In genomic region chr9:96651626-96652025, GRCh38 we compare ENCODE assay signal across 9 cellular contexts. TPM values are rescaled to one million over a fixed set of nuclear protein-coding genes. Genes with fewer than 3 reads are reported as not detected.
A peak's percentile ranks its signal among the peaks of the same experiment; 100 is the strongest.
DNase-seq lines count a peak whose midpoint lies in the region; ATAC-seq and TF ChIP-seq lines count a peak whose summit lies in the region.
"Had no signal": no experiment of that assay in that cellular context is flagged by ENCODE, and none has a peak within 500 bp of the region (broad histone marks: within the 10 kb centered on the region; RNA-seq: fewer than 3 reads in every experiment).

No MANE protein-coding gene starts in this region.

- TF ChIP-seq CTCF in colonic mucosa (IDR thresholded peaks at IDR 0.05) (peak; percentile 23), spleen (IDR thresholded peaks at IDR 0.05 in 8 of 11, conservative IDR thresholded peaks at IDR 0.05 in 3 of 11) (peak in 6 of 11 experiments; percentile 7 to 45 (median 16))

- intact Hi-C loops in colonic mucosa (cut with DNase I) (loop anchor here (5.0 kb wide), 1 partner anchor 209 kb away; no protein-coding TSS in a partner anchor), spleen (cut with DNase I; ENCODE audit: low total_unique reads) (loop anchor here (5.0 kb wide), 1 partner anchor 324 kb away; no protein-coding TSS in a partner anchor)

- H3K36me3 ChIP-seq in colonic mucosa (no peaks in the 10 kb centered on the region), spleen (peaks cover 0 to 58% (median 35%) of the 10 kb centered on the region in 6 donors)

- no peaks in the 10 kb centered on the region for H3K4me1 ChIP-seq in colonic mucosa
- H3K4me1 ChIP-seq in spleen: peaks cover 0 to 28% (median 18%) of the 10 kb centered on the region in 6 donors

- DNase-seq in SHP77 (lab: John Stamatoyannopoulos, UW) (peak; percentile 8 to 19), SHP77 treated with DMSO at 0.1 percent for 48 hours (lab: John Stamatoyannopoulos, UW) (no peak), NCI-H226 (peak; percentile 6), colonic mucosa (no peak), spleen (no peak)
- DNase-seq: DMS79 treated with DMSO at 0.1 percent for 48 hours had no signal

- TF ChIP-seq POLR2A in spleen (IDR thresholded peaks at IDR 0.05): no peak

- no peaks in the 10 kb centered on the region for H3K9me3 ChIP-seq in colonic mucosa
- H3K9me3 ChIP-seq in spleen: no peaks in the 10 kb centered on the region

- ATAC-seq in HG02678 (IDR thresholded peaks at IDR 0.05; ENCODE audit: unreplicated experiment) (no peak), HG02588 (IDR thresholded peaks at IDR 0.05; ENCODE audit: unreplicated experiment) (no peak), HG03439 (IDR thresholded peaks at IDR 0.05; ENCODE audit: unreplicated experiment) (no peak)

- H3K27me3 ChIP-seq in colonic mucosa: no peaks in the 10 kb centered on the region
- no peaks in the 10 kb centered on the region for H3K27me3 ChIP-seq in spleen (replicated peaks in 1 of 7)

- no peak overlapping the region for H3K9ac ChIP-seq in colonic mucosa (ENCODE audit: low read depth in 2 of 2, low read length in 2 of 2)

- H3K27ac ChIP-seq in colonic mucosa: no peak overlapping the region
- no peak overlapping the region for H3K27ac ChIP-seq in spleen

- no peak overlapping the region for H3K4me3 ChIP-seq in colonic mucosa
- no peak overlapping the region for H3K4me3 ChIP-seq in spleen

RNA-seq across cellular contexts. Expression of gene PRXL2C, which starts 3.5 kb away (rescaled TPM):
- total RNA-seq in colonic mucosa (1 to 10 TPM; 2.6 to 6.6 TPM), spleen (10 to 100 TPM; 13.9 to 20.1 (median 15.6) TPM)
- polyA plus RNA-seq in spleen: 1 to 10 TPM; 5.4 to 9.1 (median 6.5) TPM

RNA-seq across cellular contexts. Expression of gene CDC14B, which starts 32.0 kb away (rescaled TPM):
- total RNA-seq in colonic mucosa (10 to 100 TPM; 12.7 to 17.3 TPM), spleen (1 to 10 TPM; 4.6 to 10.0 (median 6.8) TPM)
- polyA plus RNA-seq in spleen: 1 to 10 TPM; 1.3 to 2.3 (median 1.3) TPM

Comparison
In these comparisons a context has a peak if more than half of its experiments do, and no peak if none do; other contexts are left out.
1. DNase-seq: peak in SHP77 (2 of 2) and NCI-H226 (single experiment); none in SHP77 treated with DMSO at 0.1 percent for 48 hours (single experiment), colonic mucosa (single experiment) and spleen (single experiment).